18 cellular contexts compared by ENCODE assay signal in the genomic region with DNA sequence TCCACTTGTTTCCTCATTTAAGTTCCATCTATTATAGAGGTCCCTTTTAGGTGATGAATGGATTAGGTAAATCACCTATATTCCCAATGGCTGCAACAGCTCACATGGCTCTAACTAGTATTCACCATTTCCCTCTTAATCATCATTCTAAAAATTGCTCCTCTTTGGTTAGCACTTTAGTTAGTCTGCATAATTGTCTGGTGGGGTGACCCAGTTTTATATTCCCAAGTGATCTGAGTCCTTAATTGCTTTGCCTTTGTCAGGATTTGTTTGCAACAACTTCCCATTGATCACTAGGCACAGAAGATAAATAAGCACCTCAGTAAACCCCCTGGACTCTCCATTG.
"Had no signal": no experiment of that assay in that cellular context is flagged by ENCODE, and none has a peak within 500 bp of the region (broad histone marks: within the 10 kb centered on the region; RNA-seq: fewer than 3 reads in every experiment).

No MANE protein-coding gene starts in this region.

- DNase-seq: dermis blood vessel endothelial cell; dorsolateral prefrontal cortex; effector CD4-positive, alpha-beta T cell; effector memory CD4-positive, alpha-beta T cell; foreskin keratinocyte; glutamatergic neuron; head of caudate nucleus; heart right ventricle; hippocampal formation; left cardiac atrium; left lung; left ventricle myocardium superior; lower lobe of right lung; mesenchymal stem cell; mucosa of descending colon; naive B cell had no signal

- H3K36me3 ChIP-seq: esophagus muscularis mucosa, heart right ventricle, left lung, lower lobe of right lung had no signal

- H3K9me3 ChIP-seq: esophagus muscularis mucosa, lower lobe of right lung, mucosa of descending colon had no signal

- H3K27me3 ChIP-seq: dorsolateral prefrontal cortex, esophagus muscularis mucosa, foreskin keratinocyte, heart right ventricle, left lung had no signal

- ATAC-seq: foreskin keratinocyte, heart right ventricle, left cardiac atrium, left lung, left ventricle myocardium superior, mucosa of descending colon had no signal

- H3K27ac ChIP-seq: coronary artery, dorsolateral prefrontal cortex, esophagus muscularis mucosa, foreskin keratinocyte, heart right ventricle, left lung, lower lobe of right lung had no signal

- H3K4me3 ChIP-seq: coronary artery, dorsolateral prefrontal cortex, esophagus muscularis mucosa, heart right ventricle, left lung, lower lobe of right lung, mucosa of descending colon had no signal

- H3K4me1 ChIP-seq: esophagus muscularis mucosa, foreskin keratinocyte, left lung, lower lobe of right lung had no signal
